In genomic region chr16:57781741-57782606, GRCh38 we compare ENCODE assay signal across 1 cellular context.
TF ChIP-seq lines count a peak whose summit lies in the region.

No MANE protein-coding gene starts in this region.

TF ChIP-seq in HepG2, 621 proteins besides CTCF, POLR2A, EP300 and RAD21 (continued from another document):
- no peak for TF ChIP-seq AKNA (CRISPR knock-in tag; IDR thresholded peaks at IDR 0.05; ENCODE audit: borderline replicate concordance)
- no peak for TF ChIP-seq RAD51 (IDR thresholded peaks at IDR 0.05; ENCODE audit: borderline replicate concordance)
- TF ChIP-seq NR2F1 (CRISPR knock-in tag; IDR thresholded peaks at IDR 0.05), result peak; percentile 65 to 79
- TF ChIP-seq ZNF598 (CRISPR knock-in tag; IDR thresholded peaks at IDR 0.05; ENCODE audit: borderline replicate concordance), result peak; percentile 53; the same call in 1 of the 2 replicates
- TF ChIP-seq MED8 (CRISPR knock-in tag; IDR thresholded peaks at IDR 0.05; ENCODE audit: insufficient replicate concordance), result no peak
- TF ChIP-seq IKZF5 (CRISPR knock-in tag; IDR thresholded peaks at IDR 0.05), result peak; percentile 87
- TF ChIP-seq ZNF816 (CRISPR knock-in tag; IDR thresholded peaks at IDR 0.05; ENCODE audit: borderline replicate concordance), result no peak
- TF ChIP-seq ZNF318 (CRISPR knock-in tag; IDR thresholded peaks at IDR 0.05), result 0 out of 2 replicates have a peak, but pooled peaks have one; percentile 66
- peak; percentile 72; the same call in 1 of the 2 replicates for TF ChIP-seq ZNF572 (CRISPR knock-in tag; IDR thresholded peaks at IDR 0.05)
- TF ChIP-seq ZNF335 (CRISPR knock-in tag; IDR thresholded peaks at IDR 0.05), result 0 out of 2 replicates have a peak, but pooled peaks have one; percentile 57
- peak; percentile 42; the same call in 1 of the 2 replicates for TF ChIP-seq ZNF224 (CRISPR knock-in tag; IDR thresholded peaks at IDR 0.05)
- no peak; the same call in 1 of the 2 replicates for TF ChIP-seq DPF2 (CRISPR knock-in tag; IDR thresholded peaks at IDR 0.05; ENCODE audit: borderline replicate concordance, low read depth)
- TF ChIP-seq TRIM22 (IDR thresholded peaks at IDR 0.05), result no peak
- TF ChIP-seq ZNF576 (CRISPR knock-in tag; IDR thresholded peaks at IDR 0.05), result no peak
- no peak for TF ChIP-seq CENPX (CRISPR knock-in tag; IDR thresholded peaks at IDR 0.05)
- peak; percentile 30; the same call in 1 of the 2 replicates for TF ChIP-seq ATF2 (CRISPR knock-in tag; IDR thresholded peaks at IDR 0.05)
- TF ChIP-seq PHB2 (IDR thresholded peaks at IDR 0.05; ENCODE audit: partially characterized antibody), result no peak
- no peak for TF ChIP-seq TMF1 (CRISPR knock-in tag; IDR thresholded peaks at IDR 0.05; ENCODE audit: low read depth)
- no peak for TF ChIP-seq BRCA1 (CRISPR knock-in tag; IDR thresholded peaks at IDR 0.05)
- no peak for TF ChIP-seq FOXM1 (CRISPR knock-in tag; IDR thresholded peaks at IDR 0.05)
- peak; percentile 87; the same call in 1 of the 2 replicates for TF ChIP-seq IRF9 (CRISPR knock-in tag; IDR thresholded peaks at IDR 0.05; ENCODE audit: borderline replicate concordance)
- no peak for TF ChIP-seq ATAD3A (CRISPR knock-in tag; IDR thresholded peaks at IDR 0.05)
- TF ChIP-seq TRAFD1 (CRISPR knock-in tag; IDR thresholded peaks at IDR 0.05; ENCODE audit: borderline replicate concordance), result peak; percentile 97; the same call in 1 of the 2 replicates
- TF ChIP-seq ZKSCAN5 (CRISPR knock-in tag; IDR thresholded peaks at IDR 0.05), result no peak
- 0 out of 2 replicates have a peak, but pooled peaks have one; percentile 53 for TF ChIP-seq ZNF616 (CRISPR knock-in tag; IDR thresholded peaks at IDR 0.05; ENCODE audit: low read depth)
- peak; percentile 68 for TF ChIP-seq PPARG (CRISPR knock-in tag; conservative IDR thresholded peaks at IDR 0.05)
- TF ChIP-seq HMGXB4 (CRISPR knock-in tag; IDR thresholded peaks at IDR 0.05; ENCODE audit: borderline replicate concordance in 1 of 2, low read depth in 1 of 2), result peak; percentile 30 to 83; a peak in 3 of 4 replicates
- 0 out of 2 replicates have a peak, but pooled peaks have one; percentile 18 for TF ChIP-seq ZNF567 (CRISPR knock-in tag; IDR thresholded peaks at IDR 0.05; ENCODE audit: borderline replicate concordance)
- TF ChIP-seq NCOR1 (IDR thresholded peaks at IDR 0.05; ENCODE audit: borderline replicate concordance, low read length), result peak; percentile 91
- no peak for TF ChIP-seq HBP1 (CRISPR knock-in tag; IDR thresholded peaks at IDR 0.05; ENCODE audit: low read depth)
